13 cellular contexts compared by ENCODE assay signal in the genomic region with DNA sequence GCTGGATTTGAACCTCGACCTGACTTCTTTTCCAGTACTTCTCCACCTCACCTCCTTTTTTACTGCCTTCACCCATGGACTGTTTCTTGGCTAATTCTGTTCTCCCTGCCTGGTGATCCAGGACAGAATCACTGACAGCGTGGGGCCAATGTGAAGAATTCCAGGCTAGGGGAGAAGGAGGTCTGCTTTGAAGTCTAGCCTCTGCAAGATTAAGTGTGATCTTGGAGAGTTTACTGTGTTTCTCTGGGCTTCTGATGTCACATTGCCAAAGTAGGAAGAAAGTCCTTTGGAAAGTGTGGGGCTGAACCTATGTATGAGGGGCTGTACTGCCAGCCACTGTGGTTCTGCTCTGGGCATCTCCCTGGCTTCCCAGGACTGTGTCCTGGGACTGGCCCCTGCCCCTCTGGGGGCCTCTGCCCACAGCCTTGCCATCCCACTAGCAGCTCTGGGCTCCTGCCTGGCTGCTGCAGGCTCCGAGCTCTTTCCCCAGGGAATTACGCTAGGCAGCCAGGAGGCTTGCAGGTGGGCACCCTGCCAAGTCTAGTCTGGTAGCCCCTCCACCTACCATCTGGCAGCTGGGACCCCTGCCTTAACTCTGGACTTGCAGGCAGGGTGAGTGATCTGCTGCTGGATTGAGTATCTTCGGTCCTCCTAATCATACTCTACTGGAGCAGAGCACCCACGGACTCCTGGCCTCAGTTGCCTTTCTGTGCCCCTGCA. TPM values are rescaled to one million over a fixed set of nuclear protein-coding genes. Genes with fewer than 3 reads are reported as not detected.
DNase-seq lines count a peak whose midpoint lies in the region; TF ChIP-seq lines count a peak whose summit lies in the region.
"Had no signal": no experiment of that assay in that cellular context is flagged by ENCODE, and none has a peak within 500 bp of the region (broad histone marks: within the 10 kb centered on the region; RNA-seq: fewer than 3 reads in every experiment).

No MANE protein-coding gene starts in this region.

- H3K9me3 ChIP-seq in adrenal gland (replicated peaks in 1 of 3) (no peaks in the 10 kb centered on the region), mesodermal cell (ENCODE audit: control insufficient read depth, low read length) (no peaks in the 10 kb centered on the region), Caco-2 (no peaks in the 10 kb centered on the region)
- H3K9me3 ChIP-seq: gastrocnemius medialis, ovary, Peyer's patch had no signal

- no peak for TF ChIP-seq POLR2A in adrenal gland (IDR thresholded peaks at IDR 0.05)

- intact Hi-C loops in adrenal gland (cut with DNase I) (no loop called here), Caco-2 (cut with micrococcal nuclease; ENCODE audit: unreplicated experiment) (no loop called here)

- CTCF ChIA-PET in Caco-2 (lab: Charles Lee), result no interaction called here

- H3K4me3 Mint-ChIP-seq in Caco-2 (ENCODE audit: unreplicated experiment), result no peak overlapping the region

- H3K36me3 ChIP-seq in adrenal gland (replicated peaks in 1 of 2) (peaks cover 0 to 14% of the 10 kb centered on the region in 2 donors), mesodermal cell (ENCODE audit: control insufficient read depth, insufficient read depth, low read length) (peaks cover 9% of the 10 kb centered on the region), Caco-2 (ENCODE audit: control insufficient read depth, insufficient read depth, low read length) (no peaks in the 10 kb centered on the region)
- H3K36me3 ChIP-seq: gastrocnemius medialis, ovary had no signal

- POLR2A ChIA-PET in Caco-2 (lab: Charles Lee), result no interaction called here

- DNase-seq in DMS 273 treated with DMSO at 0.1 percent for 48 hours (lab: John Stamatoyannopoulos, UW), result peak; percentile 61
- peak; percentile 72 for DNase-seq in NCI-H1105 treated with DMSO at 0.1 percent for 48 hours (lab: John Stamatoyannopoulos, UW)
- DNase-seq in adrenal gland, result peak in 1 of 7 donors; percentile 53
- no peak for DNase-seq in Caco-2
- DNase-seq in activated CD4-positive, alpha-beta T cell treated with anti-CD3 and anti-CD28 coated beads for 1 hour, result no peak
- no peak for DNase-seq in ecto neural progenitor cell (ENCODE audit: low spot score)
- DNase-seq in NCI-H128 (lab: John Stamatoyannopoulos, UW; ENCODE audit: unreplicated experiment), result no peak
- DNase-seq: dermis blood vessel endothelial cell, gastrocnemius medialis, NCI-H1417 treated with DMSO at 0.1 percent for 48 hours, Peyer's patch had no signal

- H3K4me1 ChIP-seq in adrenal gland (replicated peaks in 1 of 2) (peaks cover 78 to 88% of the 10 kb centered on the region in 2 donors), mesodermal cell (ENCODE audit: control insufficient read depth, insufficient read depth, low read length, poor library complexity, severe bottlenecking) (peaks cover 54% of the 10 kb centered on the region), Caco-2 (peaks cover 18% of the 10 kb centered on the region)

- H3K9me3 Mint-ChIP-seq in Caco-2 (ENCODE audit: unreplicated experiment), result no peaks in the 10 kb centered on the region

- H3K27me3 ChIP-seq in adrenal gland (no peaks in the 10 kb centered on the region), Caco-2 (replicated peaks; ENCODE audit: control insufficient read depth, insufficient read depth, low read length) (no peaks in the 10 kb centered on the region)
- H3K27me3 ChIP-seq: gastrocnemius medialis, ovary, Peyer's patch had no signal

- H3K27ac ChIP-seq in adrenal gland (peak overlapping the region; percentile 8 to 81 (median 65)), mesodermal cell (ENCODE audit: low read depth, low read length, severe bottlenecking) (peak overlapping the region; percentile 55)
- H3K27ac ChIP-seq: gastrocnemius medialis, Peyer's patch had no signal

- H3K4me3 ChIP-seq in adrenal gland, result no peak overlapping the region
- peak overlapping the region; percentile 18 for H3K4me3 ChIP-seq in mesodermal cell (ENCODE audit: extremely low read depth, insufficient read depth, low read length, poor library complexity, severe bottlenecking)
- H3K4me3 ChIP-seq in Caco-2 (ENCODE audit: low read depth, low read length), result no peak overlapping the region
- H3K4me3 ChIP-seq: gastrocnemius medialis, ovary, Peyer's patch had no signal

- BruUV-seq in Caco-2 (replicated peaks; lab: Mats Ljungman, UMichigan), result no TSS peak

- H3K36me3 Mint-ChIP-seq in Caco-2 (ENCODE audit: insufficient read depth, unreplicated experiment), result peaks cover 31% of the 10 kb centered on the region

- H3K27ac Mint-ChIP-seq in Caco-2 (ENCODE audit: unreplicated experiment), result no peak overlapping the region

- H3K4me1 Mint-ChIP-seq in Caco-2 (ENCODE audit: low read depth, unreplicated experiment), result peaks cover 25% of the 10 kb centered on the region

- no peaks in the 10 kb centered on the region for H3K27me3 Mint-ChIP-seq in Caco-2 (ENCODE audit: insufficient read depth, unreplicated experiment)

- 46 to 76% (median 60%) methylated on average over 4 to 6 of the region's 6 CpGs for WGBS in adrenal gland, 4 donors
- WGBS in mesodermal cell (ENCODE audit: insufficient coverage in 2 of 2), 2 experiments, result 53 to 70% methylated on average over 3 to 4 of the region's 6 CpGs

- TF ChIP-seq CTCF in adrenal gland (IDR thresholded peaks at IDR 0.05) (no peak), Caco-2 (IDR thresholded peaks at IDR 0.05; ENCODE audit: insufficient read depth in 1 of 2, low read depth in 1 of 2, low read length in 1 of 2, severe bottlenecking in 1 of 2, unreplicated experiment in 1 of 2) (no peak)

RNA-seq across cellular contexts. Expression of gene YARS1, which starts 52.2 kb away (rescaled TPM):
- 100 to 1,000 TPM in 4 of 8 donors, 10 to 100 TPM in 4; 73.9 to 190 (median 97.0) TPM for total RNA-seq in adrenal gland
- 100 to 1,000 TPM in 1 of 3 donors, 10 to 100 TPM in 2; 55.5 to 183 (median 56.1) TPM for polyA plus RNA-seq in adrenal gland
- 126 TPM for polyA plus RNA-seq in mesodermal cell (2013, experiment 1 of 2)
- polyA plus RNA-seq in mesodermal cell (2013, experiment 2 of 2), result 139 TPM
- 177 and 184 TPM in 2 replicates for total RNA-seq in Caco-2 (2022)

RNA-seq across cellular contexts. Expression of gene S100PBP, which starts 52.5 kb away (rescaled TPM):
- total RNA-seq in adrenal gland (10 to 100 TPM; 14.0 to 50.1 (median 32.9) TPM), Caco-2 (2022) (23.8 and 32.8 TPM in 2 replicates)
- polyA plus RNA-seq in adrenal gland, result 10 to 100 TPM; 14.0 to 45.9 (median 22.4) TPM
- 28.8 TPM for polyA plus RNA-seq in mesodermal cell (2013, experiment 1 of 2)
- 29.6 TPM for polyA plus RNA-seq in mesodermal cell (2013, experiment 2 of 2)

Comparison
In these comparisons a context has a peak if more than half of its experiments do, and no peak if none do; other contexts are left out.
1. DNase-seq: peak in DMS 273 treated with DMSO at 0.1 percent for 48 hours (single experiment) and NCI-H1105 treated with DMSO at 0.1 percent for 48 hours (single experiment); none in Caco-2 (0 of 2), activated CD4-positive, alpha-beta T cell treated with anti-CD3 and anti-CD28 coated beads for 1 hour (single experiment), ecto neural progenitor cell (single experiment) and NCI-H128 (single experiment).